Comparison of ENCODE assay signal across 1 cellular context in the genomic region with DNA sequence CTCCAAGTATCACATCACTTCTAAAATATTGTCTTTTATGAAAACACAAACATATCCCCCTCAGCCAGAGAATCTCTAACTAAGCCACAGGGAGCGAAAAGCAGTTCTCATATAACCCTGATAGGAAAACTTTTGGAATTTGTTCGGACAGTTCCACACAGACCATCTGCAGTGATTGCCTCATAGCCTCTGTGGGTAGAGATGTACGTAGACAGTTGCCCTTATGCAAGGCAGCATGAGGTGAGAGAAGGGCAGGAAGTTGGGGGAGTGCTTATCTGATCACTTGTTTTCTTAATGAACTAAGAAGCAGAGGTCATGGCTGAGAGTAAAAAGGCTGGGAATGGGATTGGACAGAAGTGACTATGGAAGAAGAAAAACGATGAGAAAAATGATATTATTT.
A peak's percentile ranks its signal among the peaks of the same experiment; 100 is the strongest.
TF ChIP-seq lines count a peak whose summit lies in the region.

No MANE protein-coding gene starts in this region.

TF ChIP-seq in HepG2, 621 proteins besides CTCF, POLR2A, EP300 and RAD21 (continued from another document and continues in another):
- TF ChIP-seq, protein P1, sequence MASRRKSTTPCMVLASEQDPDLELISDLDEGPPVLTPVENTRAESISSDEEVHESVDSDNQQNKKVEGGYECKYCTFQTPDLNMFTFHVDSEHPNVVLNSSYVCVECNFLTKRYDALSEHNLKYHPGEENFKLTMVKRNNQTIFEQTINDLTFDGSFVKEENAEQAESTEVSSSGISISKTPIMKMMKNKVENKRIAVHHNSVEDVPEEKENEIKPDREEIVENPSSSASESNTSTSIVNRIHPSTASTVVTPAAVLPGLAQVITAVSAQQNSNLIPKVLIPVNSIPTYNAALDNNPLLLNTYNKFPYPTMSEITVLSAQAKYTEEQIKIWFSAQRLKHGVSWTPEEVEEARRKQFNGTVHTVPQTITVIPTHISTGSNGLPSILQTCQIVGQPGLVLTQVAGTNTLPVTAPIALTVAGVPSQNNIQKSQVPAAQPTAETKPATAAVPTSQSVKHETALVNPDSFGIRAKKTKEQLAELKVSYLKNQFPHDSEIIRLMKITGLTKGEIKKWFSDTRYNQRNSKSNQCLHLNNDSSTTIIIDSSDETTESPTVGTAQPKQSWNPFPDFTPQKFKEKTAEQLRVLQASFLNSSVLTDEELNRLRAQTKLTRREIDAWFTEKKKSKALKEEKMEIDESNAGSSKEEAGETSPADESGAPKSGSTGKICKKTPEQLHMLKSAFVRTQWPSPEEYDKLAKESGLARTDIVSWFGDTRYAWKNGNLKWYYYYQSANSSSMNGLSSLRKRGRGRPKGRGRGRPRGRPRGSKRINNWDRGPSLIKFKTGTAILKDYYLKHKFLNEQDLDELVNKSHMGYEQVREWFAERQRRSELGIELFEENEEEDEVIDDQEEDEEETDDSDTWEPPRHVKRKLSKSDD (CRISPR knock-in tag; IDR thresholded peaks at IDR 0.05; ENCODE audit: low read depth) = peak; percentile 90
- TF ChIP-seq, protein P2, sequence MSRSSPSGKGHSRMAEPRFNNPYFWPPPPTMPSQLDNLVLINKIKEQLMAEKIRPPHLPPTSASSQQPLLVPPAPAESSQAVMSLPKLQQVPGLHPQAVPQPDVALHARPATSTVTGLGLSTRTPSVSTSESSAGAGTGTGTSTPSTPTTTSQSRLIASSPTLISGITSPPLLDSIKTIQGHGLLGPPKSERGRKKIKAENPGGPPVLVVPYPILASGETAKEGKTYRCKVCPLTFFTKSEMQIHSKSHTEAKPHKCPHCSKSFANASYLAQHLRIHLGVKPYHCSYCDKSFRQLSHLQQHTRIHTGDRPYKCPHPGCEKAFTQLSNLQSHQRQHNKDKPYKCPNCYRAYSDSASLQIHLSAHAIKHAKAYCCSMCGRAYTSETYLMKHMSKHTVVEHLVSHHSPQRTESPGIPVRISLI (CRISPR knock-in tag; IDR thresholded peaks at IDR 0.05; ENCODE audit: borderline replicate concordance) = peak; percentile 73; the same call in 1 of the 2 replicates
- TF ChIP-seq NFIB (CRISPR knock-in tag; IDR thresholded peaks at IDR 0.05; ENCODE audit: borderline replicate concordance) = no peak
- TF ChIP-seq TARDBP (CRISPR knock-in tag; IDR thresholded peaks at IDR 0.05) = peak; percentile 100
- no peak for TF ChIP-seq PCBP1 (IDR thresholded peaks at IDR 0.05; ENCODE audit: borderline replicate concordance, low read depth, low read length)
- TF ChIP-seq ZNF75D (CRISPR knock-in tag; IDR thresholded peaks at IDR 0.05; ENCODE audit: borderline replicate concordance) = no peak
- TF ChIP-seq, protein P3, sequence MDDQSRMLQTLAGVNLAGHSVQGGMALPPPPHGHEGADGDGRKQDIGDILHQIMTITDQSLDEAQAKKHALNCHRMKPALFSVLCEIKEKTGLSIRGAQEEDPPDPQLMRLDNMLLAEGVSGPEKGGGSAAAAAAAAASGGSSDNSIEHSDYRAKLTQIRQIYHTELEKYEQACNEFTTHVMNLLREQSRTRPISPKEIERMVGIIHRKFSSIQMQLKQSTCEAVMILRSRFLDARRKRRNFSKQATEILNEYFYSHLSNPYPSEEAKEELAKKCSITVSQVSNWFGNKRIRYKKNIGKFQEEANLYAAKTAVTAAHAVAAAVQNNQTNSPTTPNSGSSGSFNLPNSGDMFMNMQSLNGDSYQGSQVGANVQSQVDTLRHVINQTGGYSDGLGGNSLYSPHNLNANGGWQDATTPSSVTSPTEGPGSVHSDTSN (CRISPR knock-in tag; IDR thresholded peaks at IDR 0.05; ENCODE audit: borderline replicate concordance) = no peak
- no peak for TF ChIP-seq ZNF30 (CRISPR knock-in tag; IDR thresholded peaks at IDR 0.05)
- TF ChIP-seq CENPX (CRISPR knock-in tag; IDR thresholded peaks at IDR 0.05) = no peak
- TF ChIP-seq ZNF333 (CRISPR knock-in tag; IDR thresholded peaks at IDR 0.05; ENCODE audit: borderline replicate concordance) = no peak
- TF ChIP-seq SRSF1 (optimal IDR thresholded peaks at IDR 0.05; ENCODE audit: low read depth, low read length) = no peak
- TF ChIP-seq HHEX (CRISPR knock-in tag; IDR thresholded peaks at IDR 0.05) = 0 out of 2 replicates have a peak, but pooled peaks have one; percentile 21
- TF ChIP-seq, protein P4, sequence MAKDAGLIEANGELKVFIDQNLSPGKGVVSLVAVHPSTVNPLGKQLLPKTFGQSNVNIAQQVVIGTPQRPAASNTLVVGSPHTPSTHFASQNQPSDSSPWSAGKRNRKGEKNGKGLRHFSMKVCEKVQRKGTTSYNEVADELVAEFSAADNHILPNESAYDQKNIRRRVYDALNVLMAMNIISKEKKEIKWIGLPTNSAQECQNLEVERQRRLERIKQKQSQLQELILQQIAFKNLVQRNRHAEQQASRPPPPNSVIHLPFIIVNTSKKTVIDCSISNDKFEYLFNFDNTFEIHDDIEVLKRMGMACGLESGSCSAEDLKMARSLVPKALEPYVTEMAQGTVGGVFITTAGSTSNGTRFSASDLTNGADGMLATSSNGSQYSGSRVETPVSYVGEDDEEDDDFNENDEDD (CRISPR knock-in tag; IDR thresholded peaks at IDR 0.05; ENCODE audit: borderline replicate concordance) = peak; percentile 79; the same call in 1 of the 2 replicates
- peak; percentile 80; the same call in 1 of the 2 replicates for TF ChIP-seq ZFP36L1 (CRISPR knock-in tag; IDR thresholded peaks at IDR 0.05)
- no peak for TF ChIP-seq XBP1 (CRISPR knock-in tag; IDR thresholded peaks at IDR 0.05)
- TF ChIP-seq SMYD3 (CRISPR knock-in tag; IDR thresholded peaks at IDR 0.05) = 0 out of 2 replicates have a peak, but pooled peaks have one; percentile 81
- TF ChIP-seq, protein P5, sequence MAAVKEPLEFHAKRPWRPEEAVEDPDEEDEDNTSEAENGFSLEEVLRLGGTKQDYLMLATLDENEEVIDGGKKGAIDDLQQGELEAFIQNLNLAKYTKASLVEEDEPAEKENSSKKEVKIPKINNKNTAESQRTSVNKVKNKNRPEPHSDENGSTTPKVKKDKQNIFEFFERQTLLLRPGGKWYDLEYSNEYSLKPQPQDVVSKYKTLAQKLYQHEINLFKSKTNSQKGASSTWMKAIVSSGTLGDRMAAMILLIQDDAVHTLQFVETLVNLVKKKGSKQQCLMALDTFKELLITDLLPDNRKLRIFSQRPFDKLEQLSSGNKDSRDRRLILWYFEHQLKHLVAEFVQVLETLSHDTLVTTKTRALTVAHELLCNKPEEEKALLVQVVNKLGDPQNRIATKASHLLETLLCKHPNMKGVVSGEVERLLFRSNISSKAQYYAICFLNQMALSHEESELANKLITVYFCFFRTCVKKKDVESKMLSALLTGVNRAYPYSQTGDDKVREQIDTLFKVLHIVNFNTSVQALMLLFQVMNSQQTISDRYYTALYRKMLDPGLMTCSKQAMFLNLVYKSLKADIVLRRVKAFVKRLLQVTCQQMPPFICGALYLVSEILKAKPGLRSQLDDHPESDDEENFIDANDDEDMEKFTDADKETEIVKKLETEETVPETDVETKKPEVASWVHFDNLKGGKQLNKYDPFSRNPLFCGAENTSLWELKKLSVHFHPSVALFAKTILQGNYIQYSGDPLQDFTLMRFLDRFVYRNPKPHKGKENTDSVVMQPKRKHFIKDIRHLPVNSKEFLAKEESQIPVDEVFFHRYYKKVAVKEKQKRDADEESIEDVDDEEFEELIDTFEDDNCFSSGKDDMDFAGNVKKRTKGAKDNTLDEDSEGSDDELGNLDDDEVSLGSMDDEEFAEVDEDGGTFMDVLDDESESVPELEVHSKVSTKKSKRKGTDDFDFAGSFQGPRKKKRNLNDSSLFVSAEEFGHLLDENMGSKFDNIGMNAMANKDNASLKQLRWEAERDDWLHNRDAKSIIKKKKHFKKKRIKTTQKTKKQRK (IDR thresholded peaks at IDR 0.05; ENCODE audit: low read length) = no peak
- TF ChIP-seq, protein P6, sequence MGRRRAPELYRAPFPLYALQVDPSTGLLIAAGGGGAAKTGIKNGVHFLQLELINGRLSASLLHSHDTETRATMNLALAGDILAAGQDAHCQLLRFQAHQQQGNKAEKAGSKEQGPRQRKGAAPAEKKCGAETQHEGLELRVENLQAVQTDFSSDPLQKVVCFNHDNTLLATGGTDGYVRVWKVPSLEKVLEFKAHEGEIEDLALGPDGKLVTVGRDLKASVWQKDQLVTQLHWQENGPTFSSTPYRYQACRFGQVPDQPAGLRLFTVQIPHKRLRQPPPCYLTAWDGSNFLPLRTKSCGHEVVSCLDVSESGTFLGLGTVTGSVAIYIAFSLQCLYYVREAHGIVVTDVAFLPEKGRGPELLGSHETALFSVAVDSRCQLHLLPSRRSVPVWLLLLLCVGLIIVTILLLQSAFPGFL (CRISPR knock-in tag; IDR thresholded peaks at IDR 0.05) = no peak
- TF ChIP-seq, protein P7, sequence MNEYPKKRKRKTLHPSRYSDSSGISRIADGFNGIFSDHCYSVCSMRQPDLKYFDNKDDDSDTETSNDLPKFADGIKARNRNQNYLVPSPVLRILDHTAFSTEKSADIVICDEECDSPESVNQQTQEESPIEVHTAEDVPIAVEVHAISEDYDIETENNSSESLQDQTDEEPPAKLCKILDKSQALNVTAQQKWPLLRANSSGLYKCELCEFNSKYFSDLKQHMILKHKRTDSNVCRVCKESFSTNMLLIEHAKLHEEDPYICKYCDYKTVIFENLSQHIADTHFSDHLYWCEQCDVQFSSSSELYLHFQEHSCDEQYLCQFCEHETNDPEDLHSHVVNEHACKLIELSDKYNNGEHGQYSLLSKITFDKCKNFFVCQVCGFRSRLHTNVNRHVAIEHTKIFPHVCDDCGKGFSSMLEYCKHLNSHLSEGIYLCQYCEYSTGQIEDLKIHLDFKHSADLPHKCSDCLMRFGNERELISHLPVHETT (CRISPR knock-in tag; conservative IDR thresholded peaks at IDR 0.05) = no peak
- no peak for TF ChIP-seq NFE2 (CRISPR knock-in tag; IDR thresholded peaks at IDR 0.05)
- TF ChIP-seq NFYC (CRISPR knock-in tag; IDR thresholded peaks at IDR 0.05) = peak; percentile 31; the same call in 1 of the 2 replicates
- TF ChIP-seq, protein P8, sequence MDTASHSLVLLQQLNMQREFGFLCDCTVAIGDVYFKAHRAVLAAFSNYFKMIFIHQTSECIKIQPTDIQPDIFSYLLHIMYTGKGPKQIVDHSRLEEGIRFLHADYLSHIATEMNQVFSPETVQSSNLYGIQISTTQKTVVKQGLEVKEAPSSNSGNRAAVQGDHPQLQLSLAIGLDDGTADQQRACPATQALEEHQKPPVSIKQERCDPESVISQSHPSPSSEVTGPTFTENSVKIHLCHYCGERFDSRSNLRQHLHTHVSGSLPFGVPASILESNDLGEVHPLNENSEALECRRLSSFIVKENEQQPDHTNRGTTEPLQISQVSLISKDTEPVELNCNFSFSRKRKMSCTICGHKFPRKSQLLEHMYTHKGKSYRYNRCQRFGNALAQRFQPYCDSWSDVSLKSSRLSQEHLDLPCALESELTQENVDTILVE (CRISPR knock-in tag; IDR thresholded peaks at IDR 0.05) = peak; percentile 94
- TF ChIP-seq ZNF816 (CRISPR knock-in tag; IDR thresholded peaks at IDR 0.05; ENCODE audit: borderline replicate concordance) = peak; percentile 83; the same call in 1 of the 2 replicates
- no peak for TF ChIP-seq ZNF776 (CRISPR knock-in tag; IDR thresholded peaks at IDR 0.05)
- peak; percentile 18 for TF ChIP-seq XRCC5 (optimal IDR thresholded peaks at IDR 0.05; ENCODE audit: low read length)
- TF ChIP-seq BCL6 (CRISPR knock-in tag; IDR thresholded peaks at IDR 0.05) = peak; percentile 94
- no peak for TF ChIP-seq NCOA1 (CRISPR knock-in tag; IDR thresholded peaks at IDR 0.05)
- peak; percentile 84; the same call in 1 of the 2 replicates for TF ChIP-seq KMT2B (CRISPR knock-in tag; IDR thresholded peaks at IDR 0.05)
- no peak for TF ChIP-seq ZNF383 (CRISPR knock-in tag; IDR thresholded peaks at IDR 0.05; ENCODE audit: borderline replicate concordance)
- TF ChIP-seq DPF2 (CRISPR knock-in tag; IDR thresholded peaks at IDR 0.05; ENCODE audit: borderline replicate concordance, low read depth) = peak; percentile 97
- TF ChIP-seq, protein P9, sequence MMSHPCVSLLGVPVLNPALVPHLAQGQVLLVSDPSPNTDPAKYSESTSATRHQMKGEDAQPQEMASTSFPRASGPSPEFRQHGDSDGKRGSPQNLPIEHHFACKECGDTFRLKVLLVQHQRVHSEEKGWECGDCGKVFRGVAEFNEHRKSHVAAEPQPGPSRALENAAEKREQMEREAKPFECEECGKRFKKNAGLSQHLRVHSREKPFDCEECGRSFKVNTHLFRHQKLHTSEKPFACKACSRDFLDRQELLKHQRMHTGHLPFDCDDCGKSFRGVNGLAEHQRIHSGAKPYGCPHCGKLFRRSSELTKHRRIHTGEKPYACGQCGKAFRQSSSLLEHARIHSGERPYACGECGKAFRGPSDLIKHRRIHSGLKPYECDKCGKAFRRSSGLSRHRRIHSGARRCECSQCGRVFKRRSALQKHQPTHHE (CRISPR knock-in tag; IDR thresholded peaks at IDR 0.05; ENCODE audit: borderline replicate concordance) = no peak
- TF ChIP-seq, protein P10, sequence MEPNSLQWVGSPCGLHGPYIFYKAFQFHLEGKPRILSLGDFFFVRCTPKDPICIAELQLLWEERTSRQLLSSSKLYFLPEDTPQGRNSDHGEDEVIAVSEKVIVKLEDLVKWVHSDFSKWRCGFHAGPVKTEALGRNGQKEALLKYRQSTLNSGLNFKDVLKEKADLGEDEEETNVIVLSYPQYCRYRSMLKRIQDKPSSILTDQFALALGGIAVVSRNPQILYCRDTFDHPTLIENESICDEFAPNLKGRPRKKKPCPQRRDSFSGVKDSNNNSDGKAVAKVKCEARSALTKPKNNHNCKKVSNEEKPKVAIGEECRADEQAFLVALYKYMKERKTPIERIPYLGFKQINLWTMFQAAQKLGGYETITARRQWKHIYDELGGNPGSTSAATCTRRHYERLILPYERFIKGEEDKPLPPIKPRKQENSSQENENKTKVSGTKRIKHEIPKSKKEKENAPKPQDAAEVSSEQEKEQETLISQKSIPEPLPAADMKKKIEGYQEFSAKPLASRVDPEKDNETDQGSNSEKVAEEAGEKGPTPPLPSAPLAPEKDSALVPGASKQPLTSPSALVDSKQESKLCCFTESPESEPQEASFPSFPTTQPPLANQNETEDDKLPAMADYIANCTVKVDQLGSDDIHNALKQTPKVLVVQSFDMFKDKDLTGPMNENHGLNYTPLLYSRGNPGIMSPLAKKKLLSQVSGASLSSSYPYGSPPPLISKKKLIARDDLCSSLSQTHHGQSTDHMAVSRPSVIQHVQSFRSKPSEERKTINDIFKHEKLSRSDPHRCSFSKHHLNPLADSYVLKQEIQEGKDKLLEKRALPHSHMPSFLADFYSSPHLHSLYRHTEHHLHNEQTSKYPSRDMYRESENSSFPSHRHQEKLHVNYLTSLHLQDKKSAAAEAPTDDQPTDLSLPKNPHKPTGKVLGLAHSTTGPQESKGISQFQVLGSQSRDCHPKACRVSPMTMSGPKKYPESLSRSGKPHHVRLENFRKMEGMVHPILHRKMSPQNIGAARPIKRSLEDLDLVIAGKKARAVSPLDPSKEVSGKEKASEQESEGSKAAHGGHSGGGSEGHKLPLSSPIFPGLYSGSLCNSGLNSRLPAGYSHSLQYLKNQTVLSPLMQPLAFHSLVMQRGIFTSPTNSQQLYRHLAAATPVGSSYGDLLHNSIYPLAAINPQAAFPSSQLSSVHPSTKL (CRISPR knock-in tag; IDR thresholded peaks at IDR 0.05) = peak; percentile 99
